Comparison of ENCODE assay signal across 19 cellular contexts in genomic region chr3:100454684-100455083, GRCh38. TPM values are rescaled to one million over a fixed set of nuclear protein-coding genes. Genes with fewer than 3 reads are reported as not detected.
DNase-seq lines count a peak whose midpoint lies in the region; ATAC-seq, FAIRE-seq and TF ChIP-seq lines count a peak whose summit lies in the region.
"Had no signal": no experiment of that assay in that cellular context is flagged by ENCODE, and none has a peak within 500 bp of the region (broad histone marks: within the 10 kb centered on the region; RNA-seq: fewer than 3 reads in every experiment).

No MANE protein-coding gene starts in this region.

- in situ Hi-C loops in GM12878 (cut with MboI) = no loop called here

- intact Hi-C loops in GM12878 (cut with micrococcal nuclease; ENCODE audit: unreplicated experiment) = loop anchor here (5.0 kb wide), 1 partner anchor 622 kb away; no protein-coding TSS in a partner anchor

- RAD21 ChIA-PET in GM12878 (lab: Charles Lee; ENCODE audit: unreplicated experiment) = no interaction called here

- H3K9ac ChIP-seq in GM12878 (ENCODE audit: control insufficient read depth, insufficient read depth, low read length) = no peak overlapping the region

- H3K4me3 ChIP-seq in GM12878 = no peak overlapping the region
- H3K4me3 ChIP-seq: HAP-1, Peyer's patch, SK-N-MC had no signal

- no TSS peak for BruUV-seq in GM12878 (replicated peaks; lab: Mats Ljungman, UMichigan)

- no peak for TF ChIP-seq EP300 in GM12878 (IDR thresholded peaks at IDR 0.05; ENCODE audit: borderline replicate concordance in 1 of 2, control insufficient read depth in 1 of 2, low read depth in 2 of 2, low read length in 2 of 2)

- H3K4me1 ChIP-seq in GM12878 (ENCODE audit: control insufficient read depth, insufficient read depth, low read length) = no peaks in the 10 kb centered on the region
- H3K4me1 ChIP-seq: Caco-2, HAP-1, Peyer's patch had no signal

- CTCF ChIA-PET in GM12878 (lab: Yijun Ruan, JAX) = no interaction called here

- SMC1A ChIA-PET in GM12878 (lab: Charles Lee; ENCODE audit: uncharacterized antibody, unreplicated experiment) = interaction anchor here (1.4 kb wide), 1 partner anchor 11 kb away, joined by 4 read pairs; no protein-coding TSS in a partner anchor

- WGBS in GM12878 (ENCODE audit: insufficient coverage, insufficient replicate concordance, low lambda C conversion rate, missing lambda C conversion rate) = 99% methylated on average over 4 of the region's 4 CpGs

- no peaks in the 10 kb centered on the region for H3K9me3 ChIP-seq in GM12878 (replicated peaks; ENCODE audit: control insufficient read depth, insufficient read depth, low read length)
- H3K9me3 ChIP-seq: Caco-2, HAP-1, Peyer's patch had no signal

- no peaks in the 10 kb centered on the region for H3K79me2 ChIP-seq in GM12878 (ENCODE audit: control insufficient read depth, insufficient read depth, low read length)

- no peak overlapping the region for H3K27ac ChIP-seq in GM12878 (ENCODE audit: control insufficient read depth, insufficient read depth)
- H3K27ac ChIP-seq: C4-2B, Peyer's patch, SK-N-MC had no signal

- H3K4me2 ChIP-seq in GM12878 (ENCODE audit: control insufficient read depth, insufficient read depth) = no peak overlapping the region

- no peaks in the 10 kb centered on the region for H3K36me3 ChIP-seq in GM12878 (ENCODE audit: control insufficient read depth in 2 of 2, insufficient read depth in 2 of 2, low read length in 1 of 2)
- H3K36me3 ChIP-seq: HAP-1, Peyer's patch had no signal

- DNase-seq in HuH-7 (ENCODE audit: low spot score) (peak; percentile 85), GM12878 (ENCODE audit: low read depth, low spot score) (no peak), left kidney (ENCODE audit: low read depth, low spot score) (peak; percentile 47), renal cortical epithelial cell (ENCODE audit: low read depth) (peak; percentile 62), H4 (ENCODE audit: low spot score) (no peak), SK-N-DZ (ENCODE audit: low spot score) (no peak)
- DNase-seq: DMS153, NCI-H1417 treated with DMSO at 0.1 percent for 48 hours, NCI-H2029, NCI-H2171, NCI-H510A, NCI-H82, Peyer's patch had no signal

- TF ChIP-seq POLR2A in GM12878 (IDR thresholded peaks at IDR 0.05; ENCODE audit: low read depth, low read length) = no peak

- H4K20me1 ChIP-seq in GM12878 (ENCODE audit: control insufficient read depth, insufficient read depth) = no peaks in the 10 kb centered on the region

- no peak for TF ChIP-seq CTCF in GM12878 (IDR thresholded peaks at IDR 0.05 in 2 of 3, conservative IDR thresholded peaks at IDR 0.05 in 1 of 3; ENCODE audit: control insufficient read depth in 2 of 3, extremely low read depth in 1 of 3, insufficient read depth in 1 of 3, low read depth in 3 of 3, low read length in 3 of 3)

- ATAC-seq in GM12878 (no peak), HG02571 (IDR thresholded peaks at IDR 0.05; ENCODE audit: unreplicated experiment) (no peak)
- ATAC-seq: Right ventricle myocardium inferior had no signal

- POLR2A ChIA-PET in GM12878 (lab: Charles Lee) = no interaction called here

- TF ChIP-seq RAD21 in GM12878 (IDR thresholded peaks at IDR 0.05; ENCODE audit: insufficient read depth, low read depth, low read length) = no peak

- no peak overlapping the region for H2AFZ ChIP-seq in GM12878 (ENCODE audit: control insufficient read depth, low read depth, low read length)

- H3K27me3 ChIP-seq in GM12878 (replicated peaks in 1 of 2; ENCODE audit: control insufficient read depth in 2 of 2, insufficient read depth in 2 of 2, low read length in 1 of 2) = no peaks in the 10 kb centered on the region
- H3K27me3 ChIP-seq: Peyer's patch had no signal

- no peak for FAIRE-seq in GM12878 (lab: Jason Lieb, UNC)

TF ChIP-seq in GM12878, 131 proteins besides CTCF, POLR2A, EP300 and RAD21 (continues in another document):
- TF ChIP-seq EED (IDR thresholded peaks at IDR 0.05; ENCODE audit: low read depth) = no peak
- TF ChIP-seq RAD51 (IDR thresholded peaks at IDR 0.05) = peak; percentile 35; the same call in 1 of the 2 replicates

RNA-seq across cellular contexts. Expression of gene TMEM45A, which starts 37.7 kb away (rescaled TPM):
- 3.2 and 5.2 TPM in 2 replicates for total RNA-seq in GM12878 (2013; cell fraction: nucleolus; rRNA removed)
- total RNA-seq in GM12878 (2014; rRNA removed) = 0.34 and 1.0 TPM in 2 replicates
- total RNA-seq in GM12878 (2014; rRNA removed; fragmentation: Illumina TruSeq; extraction: Trizol) = 0.72 and 0.78 TPM in 2 replicates
- 0.90 and 1.0 TPM in 2 replicates for total RNA-seq in GM12878 (2021)
- 8.7 TPM for polyA plus RNA-seq in GM12878 (2011; ENCODE audit: low read depth)
- 5.3 and 10.0 TPM in 2 replicates for polyA plus RNA-seq in GM12878 (2011; rRNA removed)
- polyA plus RNA-seq in GM12878 (2011; cell fraction: cytosol; rRNA removed) = 1.7 and 2.9 TPM in 2 replicates
- 1.1 and 1.9 TPM in 2 replicates for polyA plus RNA-seq in GM12878 (2011; cell fraction: nucleus; rRNA removed)
- polyA plus RNA-seq in GM12878 (2012) = 8.8 and 10.4 TPM in 2 replicates
- 0.62 and 0.95 TPM in 2 replicates for polyA plus RNA-seq in GM12878 (2014; fragmentation: Illumina TruSeq; extraction: Trizol)
- 1 to 10 TPM; 2.5 to 3.0 TPM for polyA plus RNA-seq in GM12878 (2014; fragmentation: Nextera tagmentation; extraction: Ambion mirVana)
- 0.66 and 0.96 TPM in 2 replicates for polyA plus RNA-seq in GM12878 (2014; rRNA removed)
- polyA plus RNA-seq in GM12878 (2016; fragmentation: Nextera tagmentation; extraction: Ambion mirVana) = under 1 TPM; 0.60 to 0.77 TPM
- 3.5 and 4.6 TPM in 2 replicates for polyA minus RNA-seq in GM12878 (2011; rRNA and poly(A)+ RNA removed)
- 1.1 TPM in 1 of 2 replicates, not detected in the other for polyA minus RNA-seq in GM12878 (2011; cell fraction: cytosol; rRNA and poly(A)+ RNA removed)
- 0.36 and 0.96 TPM in 2 replicates for polyA minus RNA-seq in GM12878 (2011; cell fraction: nucleus; rRNA and poly(A)+ RNA removed)
- 11.3 and 33.5 TPM in 2 replicates for total RNA-seq in renal cortical epithelial cell
- total RNA-seq in H4 (2014; rRNA removed; shearing (Covaris generic)) = 22.1 and 31.6 TPM in 2 replicates
- polyA plus RNA-seq in SK-N-DZ (2014; cell fraction: cytosol; rRNA removed) = not detected in 2 replicates
- not detected in 2 replicates for polyA plus RNA-seq in SK-N-DZ (2014; cell fraction: nucleus; rRNA removed)

RNA-seq across cellular contexts. Expression of gene LNP1, which starts 53.3 kb away (rescaled TPM):
- 22.9 and 24.1 TPM in 2 replicates for total RNA-seq in GM12878 (2013; cell fraction: nucleolus; rRNA removed)
- total RNA-seq in GM12878 (2014; rRNA removed) (2.8 and 4.4 TPM in 2 replicates), GM12878 (2014; rRNA removed; fragmentation: Illumina TruSeq; extraction: Trizol) (3.7 and 4.2 TPM in 2 replicates), GM12878 (2021) (2.4 and 2.5 TPM in 2 replicates), renal cortical epithelial cell (1.2 and 2.0 TPM in 2 replicates)
- 0.88 TPM for polyA plus RNA-seq in GM12878 (2011; ENCODE audit: low read depth)
- polyA plus RNA-seq in GM12878 (2011; rRNA removed) (3.7 and 4.1 TPM in 2 replicates), GM12878 (2014; fragmentation: Illumina TruSeq; extraction: Trizol) (3.4 and 3.5 TPM in 2 replicates), GM12878 (2014; fragmentation: Nextera tagmentation; extraction: Ambion mirVana) (1 to 10 TPM; 2.1 to 2.5 TPM), GM12878 (2014; rRNA removed) (2.4 and 2.5 TPM in 2 replicates), GM12878 (2016; fragmentation: Nextera tagmentation; extraction: Ambion mirVana) (1 to 10 TPM; 2.5 to 3.3 TPM)
- polyA plus RNA-seq in GM12878 (2011; cell fraction: cytosol; rRNA removed) = 3.0 and 4.0 TPM in 2 replicates
- polyA plus RNA-seq in GM12878 (2011; cell fraction: nucleus; rRNA removed) = 4.0 and 4.7 TPM in 2 replicates
- polyA plus RNA-seq in GM12878 (2012) = 1.2 and 1.3 TPM in 2 replicates
- polyA minus RNA-seq in GM12878 (2011; rRNA and poly(A)+ RNA removed) = 8.3 and 9.8 TPM in 2 replicates
- polyA minus RNA-seq in GM12878 (2011; cell fraction: cytosol; rRNA and poly(A)+ RNA removed) = 1.6 and 1.9 TPM in 2 replicates
- 11.8 and 14.8 TPM in 2 replicates for polyA minus RNA-seq in GM12878 (2011; cell fraction: nucleus; rRNA and poly(A)+ RNA removed)
- 4.7 and 7.0 TPM in 2 replicates for total RNA-seq in H4 (2014; rRNA removed; shearing (Covaris generic))
- polyA plus RNA-seq in SK-N-DZ (2014; cell fraction: cytosol; rRNA removed) = 17.1 and 18.7 TPM in 2 replicates
- 8.0 and 8.3 TPM in 2 replicates for polyA plus RNA-seq in SK-N-DZ (2014; cell fraction: nucleus; rRNA removed)

RNA-seq across cellular contexts. Expression of gene TOMM70, which starts 53.8 kb away (rescaled TPM):
- 56.3 and 56.4 TPM in 2 replicates for total RNA-seq in GM12878 (2013; cell fraction: nucleolus; rRNA removed)
- total RNA-seq in GM12878 (2014; rRNA removed) (44.0 and 44.8 TPM in 2 replicates), GM12878 (2014; rRNA removed; fragmentation: Illumina TruSeq; extraction: Trizol) (62.3 and 64.1 TPM in 2 replicates), GM12878 (2021) (46.2 and 46.6 TPM in 2 replicates), renal cortical epithelial cell (52.1 and 57.3 TPM in 2 replicates)
- polyA plus RNA-seq in GM12878 (2011; ENCODE audit: low read depth) = 16.9 TPM
- polyA plus RNA-seq in GM12878 (2011; rRNA removed) (47.8 and 77.8 TPM in 2 replicates), GM12878 (2014; fragmentation: Illumina TruSeq; extraction: Trizol) (57.1 and 68.3 TPM in 2 replicates), GM12878 (2014; fragmentation: Nextera tagmentation; extraction: Ambion mirVana) (10 to 100 TPM; 12.7 to 22.6 TPM), GM12878 (2014; rRNA removed) (34.2 and 38.5 TPM in 2 replicates), GM12878 (2016; fragmentation: Nextera tagmentation; extraction: Ambion mirVana) (10 to 100 TPM; 33.6 to 33.8 TPM)
- 17.1 and 19.6 TPM in 2 replicates for polyA plus RNA-seq in GM12878 (2011; cell fraction: cytosol; rRNA removed)
- polyA plus RNA-seq in GM12878 (2011; cell fraction: nucleus; rRNA removed) = 12.2 and 16.6 TPM in 2 replicates
- polyA plus RNA-seq in GM12878 (2012) = 24.6 and 31.3 TPM in 2 replicates
- polyA minus RNA-seq in GM12878 (2011; rRNA and poly(A)+ RNA removed) = 30.4 and 44.3 TPM in 2 replicates
- 23.1 and 25.9 TPM in 2 replicates for polyA minus RNA-seq in GM12878 (2011; cell fraction: cytosol; rRNA and poly(A)+ RNA removed)
- 11.5 and 17.9 TPM in 2 replicates for polyA minus RNA-seq in GM12878 (2011; cell fraction: nucleus; rRNA and poly(A)+ RNA removed)
- total RNA-seq in H4 (2014; rRNA removed; shearing (Covaris generic)) = 53.4 and 64.9 TPM in 2 replicates
- polyA plus RNA-seq in SK-N-DZ (2014; cell fraction: cytosol; rRNA removed) = 74.8 and 83.2 TPM in 2 replicates
- 27.1 and 37.2 TPM in 2 replicates for polyA plus RNA-seq in SK-N-DZ (2014; cell fraction: nucleus; rRNA removed)

Comparison
In these comparisons a context has a peak if more than half of its experiments do, and no peak if none do; other contexts are left out.
1. DNase-seq: peak in HuH-7 (single experiment), left kidney (single experiment) and renal cortical epithelial cell (single experiment); none in GM12878 (single experiment), H4 (single experiment) and SK-N-DZ (single experiment).